ENCODE assay signal across 8 cellular contexts in genomic region chr1:111863401-111863800, GRCh38.
"Had no signal": no experiment of that assay in that cellular context is flagged by ENCODE, and none has a peak within 500 bp of the region (broad histone marks: within the 10 kb centered on the region; RNA-seq: fewer than 3 reads in every experiment).

No MANE protein-coding gene starts in this region.

- H3K4me1 ChIP-seq: HAP-1 had no signal

- H3K4me3 ChIP-seq: GM23248, HAP-1 had no signal

- ATAC-seq: HCT116 had no signal

- H3K9me3 ChIP-seq: HAP-1 had no signal

- DNase-seq: GM23248, GOT3, H7, HFFc6, IMR-90 had no signal

- H3K36me3 ChIP-seq: HAP-1 had no signal

- H3K27ac ChIP-seq: GM23248, HL-60 had no signal
